In genomic region chr20:46108435-46108841, GRCh38 we compare ENCODE assay signal across 8 cellular contexts. TPM values are rescaled to one million over a fixed set of nuclear protein-coding genes. Genes with fewer than 3 reads are reported as not detected.
DNase-seq lines count a peak whose midpoint lies in the region; ATAC-seq lines count a peak whose summit lies in the region.

No MANE protein-coding gene starts in this region.

- no peak overlapping the region for H3K27ac ChIP-seq in trophoblast cell (ENCODE audit: low read depth, low read length)

- H3K4me2 ChIP-seq in trophoblast cell (ENCODE audit: low read length): no peak overlapping the region

- no peaks in the 10 kb centered on the region for H3K9me3 Mint-ChIP-seq in activated T-helper 17 cell treated with anti-CD3 and anti-CD28 coated beads, Interleukin-2, amount 50 U/mL, for 72 hours
- no peaks in the 10 kb centered on the region for H3K9me3 Mint-ChIP-seq in T-cell

- H3K18ac ChIP-seq in trophoblast cell (ENCODE audit: low read length): no peak overlapping the region

- H4K91ac ChIP-seq in trophoblast cell (ENCODE audit: low read depth, low read length): no peak overlapping the region

- H2BK12ac ChIP-seq in trophoblast cell (ENCODE audit: low read length): no peak overlapping the region

- no peak for DNase-seq in NCI-H1436 (lab: John Stamatoyannopoulos, UW)
- no peak for DNase-seq in T-cell
- no peak for DNase-seq in trophoblast cell
- no peak for DNase-seq in NK-92 treated with Interleukin-12 subunit alpha and Interleukin-12 subunit beta, amount 100 ng/mL, for 24 hours (lab: John Stamatoyannopoulos, UW)

- H3K4me3 Mint-ChIP-seq in activated T-helper 17 cell treated with anti-CD3 and anti-CD28 coated beads, Interleukin-2, amount 50 U/mL, for 72 hours: no peak overlapping the region
- no peak overlapping the region for H3K4me3 Mint-ChIP-seq in T-cell

- ATAC-seq in GM18498 (IDR thresholded peaks at IDR 0.05; ENCODE audit: unreplicated experiment) (peak; percentile 86), GM21360 (IDR thresholded peaks at IDR 0.05; ENCODE audit: unreplicated experiment) (peak; percentile 75), HG03108 (IDR thresholded peaks at IDR 0.05; ENCODE audit: unreplicated experiment) (peak; percentile 85), T-cell (replicated peaks in 1 of 4) (no peak)
- peak; percentile 41 for ATAC-seq in activated T-helper 17 cell treated with anti-CD3 and anti-CD28 coated beads, Interleukin-2, amount 50 U/mL, for 72 hours (replicated peaks)

- no peaks in the 10 kb centered on the region for H3K27me3 ChIP-seq in trophoblast cell (ENCODE audit: insufficient read depth, low read length)

- H3K36me3 Mint-ChIP-seq in activated T-helper 17 cell treated with anti-CD3 and anti-CD28 coated beads, Interleukin-2, amount 50 U/mL, for 72 hours (ENCODE audit: low read depth): no peaks in the 10 kb centered on the region
- H3K36me3 Mint-ChIP-seq in T-cell: no peaks in the 10 kb centered on the region

- H3K9ac ChIP-seq in trophoblast cell (ENCODE audit: low read length): no peak overlapping the region

- H4K8ac ChIP-seq in trophoblast cell (ENCODE audit: low read depth, low read length): no peak overlapping the region

- H3K27me3 Mint-ChIP-seq in activated T-helper 17 cell treated with anti-CD3 and anti-CD28 coated beads, Interleukin-2, amount 50 U/mL, for 72 hours: peaks cover 46% of the 10 kb centered on the region
- H3K27me3 Mint-ChIP-seq in T-cell: peaks cover 38 to 53% of the 10 kb centered on the region in 2 donors

- no peak overlapping the region for H3K23ac ChIP-seq in trophoblast cell (ENCODE audit: low read length)

- no peaks in the 10 kb centered on the region for H3K36me3 ChIP-seq in trophoblast cell (ENCODE audit: control insufficient read depth in 1 of 2, insufficient read depth in 2 of 2, low read length in 2 of 2)

- peaks cover 5% of the 10 kb centered on the region for H3K4me1 Mint-ChIP-seq in activated T-helper 17 cell treated with anti-CD3 and anti-CD28 coated beads, Interleukin-2, amount 50 U/mL, for 72 hours
- H3K4me1 Mint-ChIP-seq in T-cell: peaks cover 0 to 8% (median 0%) of the 10 kb centered on the region in 3 donors

- peaks cover 4% of the 10 kb centered on the region for H3K9me3 ChIP-seq in trophoblast cell (ENCODE audit: insufficient read depth, low read depth, low read length)

- no peak overlapping the region for H2BK5ac ChIP-seq in trophoblast cell (ENCODE audit: low read depth, low read length, poor library complexity)

- WGBS in trophoblast cell (ENCODE audit: extremely low coverage, insufficient coverage, insufficient read length): no CpG with 5 or more reads among the region's 5 CpGs

- H2AFZ ChIP-seq in trophoblast cell (ENCODE audit: insufficient read depth, low read length, poor library complexity): no peak overlapping the region

- no peak overlapping the region for H3K27ac Mint-ChIP-seq in activated T-helper 17 cell treated with anti-CD3 and anti-CD28 coated beads, Interleukin-2, amount 50 U/mL, for 72 hours
- no peak overlapping the region for H3K27ac Mint-ChIP-seq in T-cell

- no peaks in the 10 kb centered on the region for H3K79me1 ChIP-seq in trophoblast cell (ENCODE audit: low read length)

- CTCF ChIA-PET in T-cell (lab: Charles Lee): no interaction called here

- H3K14ac ChIP-seq in trophoblast cell (ENCODE audit: low read length): no peak overlapping the region

- H4K12ac ChIP-seq in trophoblast cell (ENCODE audit: low read depth, low read length): no peak overlapping the region

- H3K79me2 ChIP-seq in trophoblast cell (ENCODE audit: control insufficient read depth, insufficient read depth, low read length, poor library complexity): no peaks in the 10 kb centered on the region

- H3K4me1 ChIP-seq in trophoblast cell (ENCODE audit: control insufficient read depth in 1 of 2, insufficient read depth in 2 of 2, low read length in 2 of 2): no peaks in the 10 kb centered on the region

- no peak overlapping the region for H2BK120ac ChIP-seq in trophoblast cell (ENCODE audit: insufficient read depth, low read length, poor library complexity)

- H2AK5ac ChIP-seq in trophoblast cell (ENCODE audit: low read length): no peak overlapping the region

- no peak overlapping the region for H3K4ac ChIP-seq in trophoblast cell (ENCODE audit: low read depth, low read length)

- POLR2A ChIA-PET in T-cell (lab: Charles Lee): no interaction called here

- no peak overlapping the region for H3K4me3 ChIP-seq in trophoblast cell (ENCODE audit: low read depth, low read length)

RNA-seq across cellular contexts. Expression of gene CD40, which starts 9.7 kb away (rescaled TPM):
- 1 to 10 TPM; 1.5 to 7.8 TPM for total RNA-seq in activated T-helper 17 cell treated with anti-CD3 and anti-CD28 coated beads, Interleukin-2, amount 50 U/mL, for 72 hours
- total RNA-seq in T-cell: 1 to 10 TPM; 1.5 to 9.6 (median 5.9) TPM
- 4.7 and 5.4 TPM in 2 replicates for polyA plus RNA-seq in trophoblast cell (2013)

RNA-seq across cellular contexts. Expression of gene NCOA5, which starts 18.7 kb away (rescaled TPM):
- 10 to 100 TPM; 16.4 to 31.6 TPM for total RNA-seq in activated T-helper 17 cell treated with anti-CD3 and anti-CD28 coated beads, Interleukin-2, amount 50 U/mL, for 72 hours
- total RNA-seq in T-cell: 10 to 100 TPM; 21.0 to 43.1 (median 39.7) TPM
- 19.1 and 19.7 TPM in 2 replicates for polyA plus RNA-seq in trophoblast cell (2013)

Comparison
In these comparisons a context has a peak if more than half of its experiments do, and no peak if none do; other contexts are left out.
1. ATAC-seq: peak in GM18498 (single experiment), GM21360 (single experiment), HG03108 (single experiment) and activated T-helper 17 cell treated with anti-CD3 and anti-CD28 coated beads, Interleukin-2, amount 50 U/mL, for 72 hours (single experiment); none in T-cell (0 of 4).